In the genomic region with DNA sequence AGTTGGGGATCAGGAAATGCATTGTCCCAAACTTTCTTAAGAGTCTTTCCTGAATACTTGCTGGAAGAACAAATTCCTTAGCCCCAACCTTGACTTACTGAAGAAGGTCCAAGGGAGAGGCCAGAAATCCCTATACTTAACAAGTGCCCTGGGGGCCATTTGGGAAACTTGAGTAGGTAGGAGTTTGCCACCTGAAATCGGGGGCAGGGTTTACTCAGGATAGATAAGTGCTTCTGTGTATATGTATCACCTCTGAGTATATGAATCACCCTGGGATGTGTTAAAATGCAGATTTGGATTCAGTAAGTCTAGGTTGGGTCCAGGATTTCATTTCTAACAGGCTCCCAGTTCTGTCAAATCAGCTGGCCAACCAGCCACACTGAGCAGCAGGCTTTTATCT, we compare ENCODE assay signal across 30 cellular contexts. TPM values are rescaled to one million over a fixed set of nuclear protein-coding genes. Genes with fewer than 3 reads are reported as not detected.
"Had no signal": no experiment of that assay in that cellular context is flagged by ENCODE, and none has a peak within 500 bp of the region (broad histone marks: within the 10 kb centered on the region; RNA-seq: fewer than 3 reads in every experiment).

No MANE protein-coding gene starts in this region.

- DNase-seq: activated CD4-positive, alpha-beta T cell treated with anti-CD3 and anti-CD28 coated beads, Interleukin-2, amount 10 ng/mL, durations not matched to agents 24 days and 14 days; activated CD4-positive, alpha-beta T cell treated with anti-CD3 and anti-CD28 coated beads, Interleukin-2, amount 50 U/mL, for 4 hours; activated CD8-positive, alpha-beta T cell treated with anti-CD3 and anti-CD28 coated beads for 36 hours; activated effector memory CD4-positive, alpha-beta T cell treated with anti-CD3 and anti-CD28 coated beads, Interleukin-2, amount 50 U/mL, for 16 hours; activated naive CD4-positive, alpha-beta T cell; activated naive CD4-positive, alpha-beta T cell treated with anti-CD3 and anti-CD28 coated beads, Interleukin-2, amount 50 U/mL, for 16 hours; activated naive CD8-positive, alpha-beta T cell treated with anti-CD3 and anti-CD28 coated beads, Interleukin-2, amount 10 ng/mL, durations not matched to agents 7 days and 5 days; activated T-cell treated with anti-CD3 and anti-CD28 coated beads, Interleukin-2, amount 50 U/mL, for 1 hour; activated T-cell treated with anti-CD3 and anti-CD28 coated beads, Interleukin-2, amount 50 U/mL, for 72 hours; Karpas-422; KBM-7; MM.1S; MV-4-11; NCI-H1092; NCI-H1417; NCI-H146; NCI-H187; NCI-H2029 treated with DMSO at 0.1 percent for 48 hours; NCI-H2107; NCI-H2171; NCI-H446; NCI-H524; SHP77; SK-N-SH had no signal

- H3K9ac ChIP-seq: SK-N-SH had no signal

- H3K36me3 ChIP-seq: ascending aorta, SJSA1 had no signal

- H3K36me3 Mint-ChIP-seq: activated naive CD8-positive, alpha-beta T cell treated with anti-CD3 and anti-CD28 coated beads, Interleukin-2, amount 10 ng/mL, durations not matched to agents 7 days and 5 days; IgD-negative memory B cell had no signal

- H3K4me3 ChIP-seq: ascending aorta, SJSA1 had no signal

- H3K27me3 Mint-ChIP-seq: activated CD4-positive, alpha-beta T cell treated with anti-CD3 and anti-CD28 coated beads, Interleukin-2, amount 10 ng/mL, durations not matched to agents 24 days and 14 days; activated naive CD8-positive, alpha-beta T cell treated with anti-CD3 and anti-CD28 coated beads, Interleukin-2, amount 10 ng/mL, durations not matched to agents 7 days and 5 days; activated T-helper 17 cell treated with anti-CD3 and anti-CD28 coated beads, Interleukin-2, amount 50 U/mL, for 72 hours; IgD-negative memory B cell had no signal

- ATAC-seq: activated CD8-positive, alpha-beta T cell treated with anti-CD3 and anti-CD28 coated beads for 36 hours; activated T-cell treated with anti-CD3 and anti-CD28 coated beads, Interleukin-2, amount 50 U/mL, for 72 hours; activated T-helper 17 cell treated with anti-CD3 and anti-CD28 coated beads, Interleukin-2, amount 50 U/mL, for 72 hours had no signal

- H3K4me2 ChIP-seq: SK-N-SH had no signal

- H3K4me1 Mint-ChIP-seq: activated CD4-positive, alpha-beta T cell treated with anti-CD3 and anti-CD28 coated beads, Interleukin-2, amount 10 ng/mL, durations not matched to agents 24 days and 14 days; activated naive CD8-positive, alpha-beta T cell treated with anti-CD3 and anti-CD28 coated beads, Interleukin-2, amount 10 ng/mL, durations not matched to agents 7 days and 5 days; activated T-helper 17 cell treated with anti-CD3 and anti-CD28 coated beads, Interleukin-2, amount 50 U/mL, for 72 hours had no signal

- H3K27ac Mint-ChIP-seq: activated CD4-positive, alpha-beta T cell treated with anti-CD3 and anti-CD28 coated beads, Interleukin-2, amount 10 ng/mL, durations not matched to agents 24 days and 14 days; activated CD8-positive, alpha-beta T cell treated with anti-CD3 and anti-CD28 coated beads for 36 hours; activated naive CD8-positive, alpha-beta T cell treated with anti-CD3 and anti-CD28 coated beads, Interleukin-2, amount 10 ng/mL, durations not matched to agents 7 days and 5 days; activated T-cell treated with anti-CD3 and anti-CD28 coated beads, Interleukin-2, amount 50 U/mL, for 72 hours; activated T-helper 17 cell treated with anti-CD3 and anti-CD28 coated beads, Interleukin-2, amount 50 U/mL, for 72 hours; IgD-negative memory B cell; T-helper 1 cell treated with Interleukin-12 subunit alpha and Interleukin-12 subunit beta and Interleukin-4 antibody, amounts not matched to agents 30 μg/mL and 1 μg/mL, for 36 hours; T-helper 2 cell treated with Interferon-gamma antibody and Interleukin-4, amounts not matched to agents 5 μg/mL and 100 μg/mL, for 36 hours had no signal

- H3K4me1 ChIP-seq: ascending aorta had no signal

- H3K27ac ChIP-seq: ascending aorta had no signal

- H3K9me3 Mint-ChIP-seq: activated CD4-positive, alpha-beta T cell treated with anti-CD3 and anti-CD28 coated beads, Interleukin-2, amount 10 ng/mL, durations not matched to agents 24 days and 14 days; activated CD8-positive, alpha-beta T cell treated with anti-CD3 and anti-CD28 coated beads for 36 hours; activated naive CD8-positive, alpha-beta T cell treated with anti-CD3 and anti-CD28 coated beads, Interleukin-2, amount 10 ng/mL, durations not matched to agents 7 days and 5 days; activated T-helper 17 cell treated with anti-CD3 and anti-CD28 coated beads, Interleukin-2, amount 50 U/mL, for 72 hours; T-helper 1 cell treated with Interleukin-12 subunit alpha and Interleukin-12 subunit beta and Interleukin-4 antibody, amounts not matched to agents 30 μg/mL and 1 μg/mL, for 36 hours; T-helper 2 cell treated with Interferon-gamma antibody and Interleukin-4, amounts not matched to agents 5 μg/mL and 100 μg/mL, for 36 hours had no signal

- H3K9me2 ChIP-seq: SK-N-SH had no signal

- H3K27me3 ChIP-seq: ascending aorta, SJSA1 had no signal

- H3K4me3 Mint-ChIP-seq: activated CD4-positive, alpha-beta T cell treated with anti-CD3 and anti-CD28 coated beads, Interleukin-2, amount 10 ng/mL, durations not matched to agents 24 days and 14 days; activated CD8-positive, alpha-beta T cell treated with anti-CD3 and anti-CD28 coated beads for 36 hours; activated naive CD8-positive, alpha-beta T cell treated with anti-CD3 and anti-CD28 coated beads, Interleukin-2, amount 10 ng/mL, durations not matched to agents 7 days and 5 days; activated T-cell treated with anti-CD3 and anti-CD28 coated beads, Interleukin-2, amount 50 U/mL, for 72 hours; activated T-helper 17 cell treated with anti-CD3 and anti-CD28 coated beads, Interleukin-2, amount 50 U/mL, for 72 hours; IgD-negative memory B cell; T-helper 1 cell treated with Interleukin-12 subunit alpha and Interleukin-12 subunit beta and Interleukin-4 antibody, amounts not matched to agents 30 μg/mL and 1 μg/mL, for 36 hours; T-helper 2 cell treated with Interferon-gamma antibody and Interleukin-4, amounts not matched to agents 5 μg/mL and 100 μg/mL, for 36 hours had no signal

- H3K9me3 ChIP-seq: ascending aorta, SJSA1, SK-N-SH had no signal

RNA-seq across cellular contexts. Expression of a gene that starts 47.9 kb away (rescaled TPM):
- total RNA-seq: activated naive CD8-positive, alpha-beta T cell treated with anti-CD3 and anti-CD28 coated beads, Interleukin-2, amount 10 ng/mL, durations not matched to agents 7 days and 5 days had no signal
- polyA plus RNA-seq: IgD-negative memory B cell had no signal
